ENCODE assay signal across 8 cellular contexts in the genomic region with DNA sequence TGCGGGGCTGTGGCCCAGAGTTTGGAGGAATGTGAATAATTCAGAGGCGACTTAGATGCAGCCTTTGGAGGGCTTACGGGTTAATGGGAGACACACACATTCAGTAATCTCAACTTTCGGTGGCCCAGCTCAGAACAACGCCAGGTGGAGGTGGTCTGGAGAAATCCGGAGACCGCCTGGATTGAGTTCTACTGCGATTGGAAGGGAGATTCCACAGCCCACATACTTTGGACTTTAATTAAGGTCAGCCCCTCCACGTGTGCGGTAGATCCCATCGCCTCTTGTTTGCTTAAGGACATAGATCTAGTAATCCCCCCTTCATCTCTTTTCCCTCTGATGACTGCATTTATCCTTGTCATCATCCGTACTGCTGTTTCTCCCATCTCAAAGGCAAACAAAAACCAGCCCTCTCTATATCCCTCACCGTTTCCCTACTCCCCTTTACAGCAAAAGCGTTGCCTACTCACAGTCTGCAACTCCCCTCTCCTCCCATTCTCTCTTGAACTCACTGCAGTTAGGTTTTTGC.
DNase-seq lines count a peak whose midpoint lies in the region; ATAC-seq lines count a peak whose summit lies in the region.

No MANE protein-coding gene starts in this region.

- no peak for ATAC-seq in activated naive CD8-positive, alpha-beta T cell treated with anti-CD3 and anti-CD28 coated beads, Interleukin-2, amount 50 U/mL, for 24 hours
- no peak for ATAC-seq in GM21737 (IDR thresholded peaks at IDR 0.05; ENCODE audit: unreplicated experiment)
- ATAC-seq in HG03442 (IDR thresholded peaks at IDR 0.05; ENCODE audit: unreplicated experiment): no peak

- H3K27ac ChIP-seq in HUES6 (ENCODE audit: low read depth, low read length) (peak overlapping the region; percentile 21), substantia nigra (ENCODE audit: low read depth, low read length, poor library complexity, severe bottlenecking) (peak overlapping the region; percentile 93)

- DNase-seq in ELR (ENCODE audit: low read depth): peak; percentile 29
- DNase-seq in activated naive CD8-positive, alpha-beta T cell treated with anti-CD3 and anti-CD28 coated beads, Interleukin-2, amount 50 U/mL, for 24 hours: no peak
- DNase-seq in iris pigment epithelial cell (ENCODE audit: low read depth): peak; percentile 31
- no peak for DNase-seq in substantia nigra (lab: John Stamatoyannopoulos, UW)
- DNase-seq in cortex of kidney (lab: John Stamatoyannopoulos, UW): no peak

- H3K9me3 ChIP-seq in HUES6 (ENCODE audit: control insufficient read depth, insufficient read depth, low read depth, low read length): no peaks in the 10 kb centered on the region; the same call in 1 of the 2 replicates

- H3K4me3 Mint-ChIP-seq in activated naive CD8-positive, alpha-beta T cell treated with anti-CD3 and anti-CD28 coated beads, Interleukin-2, amount 50 U/mL, for 24 hours: peak overlapping the region; percentile 100

- H3K9me3 Mint-ChIP-seq in activated naive CD8-positive, alpha-beta T cell treated with anti-CD3 and anti-CD28 coated beads, Interleukin-2, amount 50 U/mL, for 24 hours: no peaks in the 10 kb centered on the region

- no peaks in the 10 kb centered on the region for H3K27me3 ChIP-seq in HUES6 (ENCODE audit: control insufficient read depth, insufficient read depth, low read length)

- H3K27ac Mint-ChIP-seq in activated naive CD8-positive, alpha-beta T cell treated with anti-CD3 and anti-CD28 coated beads, Interleukin-2, amount 50 U/mL, for 24 hours: peak overlapping the region; percentile 98

- peaks cover 29% of the 10 kb centered on the region for H3K4me1 Mint-ChIP-seq in activated naive CD8-positive, alpha-beta T cell treated with anti-CD3 and anti-CD28 coated beads, Interleukin-2, amount 50 U/mL, for 24 hours

- H3K4me3 ChIP-seq in HUES6 (ENCODE audit: low read depth, low read length): peak overlapping the region; percentile 91

- no peaks in the 10 kb centered on the region for H3K27me3 Mint-ChIP-seq in activated naive CD8-positive, alpha-beta T cell treated with anti-CD3 and anti-CD28 coated beads, Interleukin-2, amount 50 U/mL, for 24 hours

- peak overlapping the region; percentile 78 for H3K9ac ChIP-seq in HUES6 (ENCODE audit: low read length)

- peaks cover 4% of the 10 kb centered on the region for H3K36me3 Mint-ChIP-seq in activated naive CD8-positive, alpha-beta T cell treated with anti-CD3 and anti-CD28 coated beads, Interleukin-2, amount 50 U/mL, for 24 hours (ENCODE audit: low read depth)

- H3K36me3 ChIP-seq in HUES6 (ENCODE audit: control insufficient read depth, insufficient read depth, low read length): peaks cover 22% of the 10 kb centered on the region

- peaks cover 6% of the 10 kb centered on the region; the same call in 1 of the 2 replicates for H3K4me1 ChIP-seq in HUES6 (ENCODE audit: control insufficient read depth, insufficient read depth, low read length)

Comparison
In these comparisons a context has a peak if more than half of its experiments do, and no peak if none do; other contexts are left out.
1. DNase-seq: peak in ELR (single experiment) and iris pigment epithelial cell (single experiment); none in activated naive CD8-positive, alpha-beta T cell treated with anti-CD3 and anti-CD28 coated beads, Interleukin-2, amount 50 U/mL, for 24 hours (single experiment), substantia nigra (0 of 49) and cortex of kidney (single experiment).